18 cellular contexts compared by ENCODE assay signal in the genomic region with DNA sequence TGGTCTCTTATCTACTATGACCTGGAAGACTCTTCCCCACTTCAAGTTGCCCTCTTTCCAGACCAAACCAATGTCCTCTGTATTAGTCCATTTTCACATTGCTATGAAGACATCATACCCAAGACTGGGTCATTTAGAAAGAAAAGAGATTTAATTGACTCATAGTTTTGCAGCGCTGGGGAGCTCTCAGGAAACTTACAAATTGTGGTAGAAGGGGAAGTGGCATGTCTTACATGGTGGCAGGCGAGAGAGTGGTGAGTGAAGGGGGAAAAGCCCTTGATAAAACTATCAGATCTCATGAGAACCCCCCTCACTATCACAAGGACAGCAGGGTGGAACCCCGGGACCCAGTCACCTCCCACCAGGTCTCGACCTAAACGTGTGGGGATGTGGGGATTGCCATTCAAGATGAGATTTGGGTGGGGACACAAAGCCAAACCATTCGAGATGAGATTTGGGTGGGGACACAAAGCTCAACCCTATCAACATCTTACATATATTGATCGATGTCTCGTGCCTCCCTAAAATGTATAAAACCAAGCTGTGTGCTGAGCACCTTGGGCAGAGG.
"Had no signal": no experiment of that assay in that cellular context is flagged by ENCODE, and none has a peak within 500 bp of the region (broad histone marks: within the 10 kb centered on the region; RNA-seq: fewer than 3 reads in every experiment).

No MANE protein-coding gene starts in this region.

- H3K36me3 Mint-ChIP-seq: activated CD4-positive, alpha-beta memory T cell treated with anti-CD3 and anti-CD28 coated beads for 36 hours; activated naive CD8-positive, alpha-beta T cell; mesothelial cell of epicardium; WTC11 had no signal

- H3K4me3 ChIP-seq: esophagus squamous epithelium, heart right ventricle, left lung, prostate gland, right atrium auricular region, upper lobe of right lung had no signal

- FAIRE-seq: endothelial cell of umbilical vein had no signal

- H3K9me3 ChIP-seq: esophagus squamous epithelium, prostate gland, right atrium auricular region, upper lobe of right lung had no signal

- H3K27ac ChIP-seq: esophagus squamous epithelium, heart right ventricle, left lung, prostate gland, right atrium auricular region, upper lobe of right lung had no signal

- H3K4me3 Mint-ChIP-seq: activated CD4-positive, alpha-beta memory T cell treated with anti-CD3 and anti-CD28 coated beads for 36 hours; activated naive CD8-positive, alpha-beta T cell; activated T-helper 1 cell treated with anti-CD3 and anti-CD28 coated beads, Interleukin-12 subunit alpha, Interleukin-12 subunit beta, Interleukin-2, Interleukin-4 antibody, amounts not matched to agents 30 ng/mL and 10 ng/mL and 1 ng/mL, durations not matched to agents 14 hours and 24 hours and 36 hours; mesothelial cell of epicardium; WTC11 had no signal

- H3K4me1 Mint-ChIP-seq: mesothelial cell of epicardium, WTC11 had no signal

- H3K36me3 ChIP-seq: esophagus squamous epithelium, heart right ventricle, left lung, prostate gland, right atrium auricular region, upper lobe of right lung had no signal

- ATAC-seq: heart right ventricle, left lung, upper lobe of right lung, WTC11 had no signal

- H3K27me3 ChIP-seq: esophagus squamous epithelium, heart right ventricle, left lung, right atrium auricular region, upper lobe of right lung had no signal

- H3K27ac Mint-ChIP-seq: activated CD4-positive, alpha-beta memory T cell treated with anti-CD3 and anti-CD28 coated beads for 36 hours; activated naive CD8-positive, alpha-beta T cell; mesothelial cell of epicardium; WTC11 had no signal

- H3K4me1 ChIP-seq: prostate gland, right atrium auricular region, upper lobe of right lung had no signal

- H3K27me3 Mint-ChIP-seq: activated naive CD8-positive, alpha-beta T cell had no signal

- DNase-seq: activated CD4-positive, alpha-beta memory T cell treated with anti-CD3 and anti-CD28 coated beads for 36 hours; activated CD4-positive, alpha-beta T cell treated with anti-CD3 and anti-CD28 coated beads for 4 hours; activated T-cell treated with anti-CD3 and anti-CD28 coated beads for 4 hours; amniotic stem cell; dermis blood vessel endothelial cell; effector memory CD4-positive, alpha-beta T cell; esophagus squamous epithelium; heart right ventricle; stimulated activated CD4-positive, alpha-beta T cell treated with anti-CD3 and anti-CD28 coated beads, Interleukin-2, amount 100 ng/mL, for 48 hours; upper lobe of right lung had no signal
